In the genomic region with DNA sequence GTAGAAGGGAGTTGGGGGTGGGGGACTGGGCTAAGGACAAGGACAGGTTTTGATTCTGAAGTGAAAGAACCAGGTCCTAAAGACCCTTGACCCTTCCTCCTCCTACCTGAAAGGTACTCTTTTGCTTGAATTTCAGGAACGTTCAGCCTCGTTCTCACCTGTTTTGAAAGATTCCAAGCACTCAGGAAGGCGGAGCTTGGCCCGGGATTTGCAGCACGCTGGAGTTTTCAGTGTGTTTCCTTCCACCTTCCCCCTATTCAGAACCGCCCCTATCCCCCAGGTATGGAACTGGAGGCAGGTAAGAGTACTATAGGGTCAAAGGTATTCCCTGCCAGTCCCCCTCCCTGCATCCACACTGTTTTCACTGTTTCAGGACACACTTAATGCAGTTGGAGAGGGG, we compare ENCODE assay signal across 16 cellular contexts.
"Had no signal": no experiment of that assay in that cellular context is flagged by ENCODE, and none has a peak within 500 bp of the region (broad histone marks: within the 10 kb centered on the region; RNA-seq: fewer than 3 reads in every experiment).

No MANE protein-coding gene starts in this region.

- H3K9me3 ChIP-seq: gastrocnemius medialis, heart left ventricle, left lung, psoas muscle, suprapubic skin had no signal

- H3K36me3 Mint-ChIP-seq: activated naive CD4-positive, alpha-beta T cell treated with anti-CD3 and anti-CD28 coated beads, Interleukin-2, amount 10 ng/mL, durations not matched to agents 7 days and 5 days had no signal

- DNase-seq: activated CD4-positive, alpha-beta memory T cell treated with anti-CD3 and anti-CD28 coated beads, Interleukin-2, amount 10 ng/mL, durations not matched to agents 7 days and 5 days; activated naive CD4-positive, alpha-beta T cell treated with anti-CD3 and anti-CD28 coated beads, Interleukin-2, amount 10 ng/mL, durations not matched to agents 7 days and 5 days; activated T-cell treated with anti-CD3 and anti-CD28 coated beads, Interleukin-2, amount 50 U/mL, for 24 hours; gastrocnemius medialis; heart left ventricle; islet precursor cell; left lung; psoas muscle; T-helper 1 cell; T1000 had no signal

- H3K9me3 Mint-ChIP-seq: activated CD4-positive, alpha-beta memory T cell treated with anti-CD3 and anti-CD28 coated beads, Interleukin-2, amount 10 ng/mL, durations not matched to agents 7 days and 5 days; activated naive CD4-positive, alpha-beta T cell treated with anti-CD3 and anti-CD28 coated beads, Interleukin-2, amount 10 ng/mL, durations not matched to agents 7 days and 5 days; activated T-cell treated with anti-CD3 and anti-CD28 coated beads, Interleukin-2, amount 50 U/mL, for 24 hours; nephron; stimulated activated naive CD8-positive, alpha-beta T cell treated with anti-CD3 and anti-CD28 coated beads, Interleukin-15, Interleukin-2, amounts not matched to agents 100 ng/mL and 50 ng/mL, for 24 hours had no signal

- H3K4me1 ChIP-seq: gastrocnemius medialis, psoas muscle had no signal

- H3K4me3 Mint-ChIP-seq: activated CD4-positive, alpha-beta memory T cell treated with anti-CD3 and anti-CD28 coated beads, Interleukin-2, amount 10 ng/mL, durations not matched to agents 7 days and 5 days; activated naive CD4-positive, alpha-beta T cell treated with anti-CD3 and anti-CD28 coated beads, Interleukin-2, amount 10 ng/mL, durations not matched to agents 7 days and 5 days; activated T-cell treated with anti-CD3 and anti-CD28 coated beads, Interleukin-2, amount 50 U/mL, for 24 hours; nephron; stimulated activated naive CD8-positive, alpha-beta T cell treated with anti-CD3 and anti-CD28 coated beads, Interleukin-15, Interleukin-2, amounts not matched to agents 100 ng/mL and 50 ng/mL, for 24 hours had no signal

- H3K27me3 Mint-ChIP-seq: activated T-cell treated with anti-CD3 and anti-CD28 coated beads, Interleukin-2, amount 50 U/mL, for 24 hours; stimulated activated naive CD8-positive, alpha-beta T cell treated with anti-CD3 and anti-CD28 coated beads, Interleukin-15, Interleukin-2, amounts not matched to agents 100 ng/mL and 50 ng/mL, for 24 hours had no signal

- H3K27ac ChIP-seq: cardiac muscle cell, gastrocnemius medialis, heart left ventricle, left lung, psoas muscle, suprapubic skin had no signal

- FAIRE-seq: urothelium cell line had no signal

- H3K27me3 ChIP-seq: cardiac muscle cell, gastrocnemius medialis, heart left ventricle, left lung, suprapubic skin had no signal

- H3K4me3 ChIP-seq: cardiac muscle cell, gastrocnemius medialis, heart left ventricle, left lung, psoas muscle, suprapubic skin had no signal

- H3K4me1 Mint-ChIP-seq: activated naive CD4-positive, alpha-beta T cell treated with anti-CD3 and anti-CD28 coated beads, Interleukin-2, amount 10 ng/mL, durations not matched to agents 7 days and 5 days had no signal

- H3K36me3 ChIP-seq: cardiac muscle cell, gastrocnemius medialis had no signal

- ATAC-seq: gastrocnemius medialis, heart left ventricle, left lung, psoas muscle, sciatic nerve had no signal

- H3K27ac Mint-ChIP-seq: activated CD4-positive, alpha-beta memory T cell treated with anti-CD3 and anti-CD28 coated beads, Interleukin-2, amount 10 ng/mL, durations not matched to agents 7 days and 5 days; activated naive CD4-positive, alpha-beta T cell treated with anti-CD3 and anti-CD28 coated beads, Interleukin-2, amount 10 ng/mL, durations not matched to agents 7 days and 5 days; activated T-cell treated with anti-CD3 and anti-CD28 coated beads, Interleukin-2, amount 50 U/mL, for 24 hours; nephron; stimulated activated naive CD8-positive, alpha-beta T cell treated with anti-CD3 and anti-CD28 coated beads, Interleukin-15, Interleukin-2, amounts not matched to agents 100 ng/mL and 50 ng/mL, for 24 hours had no signal
